7 cellular contexts compared by ENCODE assay signal in genomic region chr12:122067966-122068365, GRCh38. TPM values are rescaled to one million over a fixed set of nuclear protein-coding genes. Genes with fewer than 3 reads are reported as not detected.
DNase-seq lines count a peak whose midpoint lies in the region; ATAC-seq lines count a peak whose summit lies in the region.

No MANE protein-coding gene starts in this region.

- DNase-seq in SJCRH30 (peak; percentile 79 to 82), fibroblast of peridontal ligament (ENCODE audit: extremely low read depth) (peak; percentile 91), ureter (ENCODE audit: low spot score) (peak; percentile 79), SKM-1 treated with dmso at 0.1 percent for 144 hours (lab: John Stamatoyannopoulos, UW; ENCODE audit: unreplicated experiment) (no peak), H7 (no peak)

- H3K27me3 ChIP-seq in SJCRH30 (no peaks in the 10 kb centered on the region), H7 (ENCODE audit: control insufficient read depth, insufficient read depth, low read length) (no peaks in the 10 kb centered on the region)

- H3K4me1 ChIP-seq in SJCRH30: peaks cover 43% of the 10 kb centered on the region

- H3K9me3 ChIP-seq in SJCRH30 (replicated peaks): no peaks in the 10 kb centered on the region

- H3K4me3 ChIP-seq in SJCRH30 (no peak overlapping the region), H7 (ENCODE audit: insufficient read depth, low read depth, low read length) (no peak overlapping the region)

- H3K36me3 ChIP-seq in SJCRH30: no peaks in the 10 kb centered on the region; the same call in 1 of the 2 replicates
- no peaks in the 10 kb centered on the region; the same call in 1 of the 2 replicates for H3K36me3 ChIP-seq in H7 (replicated peaks; ENCODE audit: control insufficient read depth, insufficient read depth, low read length)

- ATAC-seq in GM18870 (IDR thresholded peaks at IDR 0.05; ENCODE audit: unreplicated experiment): peak; percentile 74
- peak; percentile 93 for ATAC-seq in HG02759 (IDR thresholded peaks at IDR 0.05; ENCODE audit: unreplicated experiment)

- no peak overlapping the region for H3K27ac ChIP-seq in SJCRH30

RNA-seq across cellular contexts. Expression of gene MLXIP, which starts 10.6 kb away (rescaled TPM):
- 21.1 and 23.2 TPM in 2 replicates for total RNA-seq in SJCRH30 (2014; rRNA removed; shearing (Covaris generic))
- 72.2 TPM for total RNA-seq in ureter
- 29.7 and 49.8 TPM in 2 replicates for total RNA-seq in H7 (2014; rRNA removed; shearing (Covaris generic))

RNA-seq across cellular contexts. Expression of gene BCL7A, which starts 46.3 kb away (rescaled TPM):
- total RNA-seq in SJCRH30 (2014; rRNA removed; shearing (Covaris generic)): 11.1 and 14.4 TPM in 2 replicates
- 14.8 TPM for total RNA-seq in ureter
- 10.6 and 11.2 TPM in 2 replicates for total RNA-seq in H7 (2014; rRNA removed; shearing (Covaris generic))

Comparison
In these comparisons a context has a peak if more than half of its experiments do, and no peak if none do; other contexts are left out.
1. DNase-seq: peak in SJCRH30 (2 of 2), fibroblast of peridontal ligament (single experiment) and ureter (single experiment); none in SKM-1 treated with dmso at 0.1 percent for 144 hours (single experiment) and H7 (single experiment).